Comparison of ENCODE assay signal across 8 cellular contexts in genomic region chr5:80960531-80961375, GRCh38. TPM values are rescaled to one million over a fixed set of nuclear protein-coding genes. Genes with fewer than 3 reads are reported as not detected.
DNase-seq lines count a peak whose midpoint lies in the region; ATAC-seq and TF ChIP-seq lines count a peak whose summit lies in the region.

No MANE protein-coding gene starts in this region.

- peak overlapping the region; percentile 96 for H2BK120ac ChIP-seq in trophoblast cell (ENCODE audit: insufficient read depth, low read length, poor library complexity)

- peak overlapping the region; percentile 65 for H2AFZ ChIP-seq in trophoblast cell (ENCODE audit: insufficient read depth, low read length, poor library complexity)

- peak overlapping the region; percentile 51 to 96 (median 95) for H3K27ac Mint-ChIP-seq in CD4-positive, CD25-positive, alpha-beta regulatory T cell
- H3K27ac Mint-ChIP-seq in activated naive CD4-positive, alpha-beta T cell treated with anti-CD3 and anti-CD28 coated beads, Interleukin-2, amount 10 ng/mL, durations not matched to agents 7 days and 5 days: peak overlapping the region; percentile 66

- peak overlapping the region; percentile 99 for H2BK5ac ChIP-seq in trophoblast cell (ENCODE audit: low read depth, low read length, poor library complexity)

- CTCF ChIA-PET in activated naive CD4-positive, alpha-beta T cell treated with anti-CD3 and anti-CD28 coated beads, Interleukin-2, amount 10 ng/mL, durations not matched to agents 7 days and 5 days (lab: Charles Lee): interaction anchor here (0.8 to 1.8 kb wide), 4 partner anchors 14 to 150 kb away, joined by 3 to 7 read pairs (median 4); no protein-coding TSS in a partner anchor

- TF ChIP-seq POLR2A in uterus (IDR thresholded peaks at IDR 0.05): no peak

- peak in 1 of 4 experiments; percentile 16 for TF ChIP-seq CTCF in uterus (IDR thresholded peaks at IDR 0.05)

- H3K23ac ChIP-seq in trophoblast cell (ENCODE audit: low read length): no peak overlapping the region

- ATAC-seq in CD4-positive, CD25-positive, alpha-beta regulatory T cell (ENCODE audit: low read depth in 2 of 2): peak; percentile 57 to 61
- ATAC-seq in left cardiac atrium (peak; percentile 75 to 79), GM18511 (IDR thresholded peaks at IDR 0.05; ENCODE audit: unreplicated experiment) (no peak)

- H3K4me1 Mint-ChIP-seq in CD4-positive, CD25-positive, alpha-beta regulatory T cell: peaks cover 19 to 53% (median 35%) of the 10 kb centered on the region in 4 donors
- H3K4me1 Mint-ChIP-seq in activated naive CD4-positive, alpha-beta T cell treated with anti-CD3 and anti-CD28 coated beads, Interleukin-2, amount 10 ng/mL, durations not matched to agents 7 days and 5 days: peaks cover 66% of the 10 kb centered on the region

- H3K36me3 Mint-ChIP-seq in CD4-positive, CD25-positive, alpha-beta regulatory T cell: no peaks in the 10 kb centered on the region
- H3K36me3 Mint-ChIP-seq in activated naive CD4-positive, alpha-beta T cell treated with anti-CD3 and anti-CD28 coated beads, Interleukin-2, amount 10 ng/mL, durations not matched to agents 7 days and 5 days: no peaks in the 10 kb centered on the region

- H3K4ac ChIP-seq in trophoblast cell (ENCODE audit: low read depth, low read length): peak overlapping the region; percentile 94

- H4K91ac ChIP-seq in trophoblast cell (ENCODE audit: low read depth, low read length): peak overlapping the region; percentile 100

- H3K4me2 ChIP-seq in trophoblast cell (ENCODE audit: low read length): peak overlapping the region; percentile 93

- H3K9ac ChIP-seq in trophoblast cell (ENCODE audit: low read length): peak overlapping the region; percentile 93

- WGBS in trophoblast cell (ENCODE audit: extremely low coverage, insufficient coverage, insufficient read length): no CpG with 5 or more reads among the region's 84 CpGs

- H2BK12ac ChIP-seq in trophoblast cell (ENCODE audit: low read length): peak overlapping the region; percentile 74

- peaks cover 40% of the 10 kb centered on the region for H3K27me3 ChIP-seq in CD4-positive, CD25-positive, alpha-beta regulatory T cell (ENCODE audit: control insufficient read depth, insufficient read depth, low read length)
- H3K27me3 ChIP-seq in trophoblast cell (ENCODE audit: insufficient read depth, low read length) (no peaks in the 10 kb centered on the region), uterus (no peaks in the 10 kb centered on the region)

- intact Hi-C loops in left cardiac atrium (cut with DNase I): no loop called here
- intact Hi-C loops in uterus (cut with DNase I; ENCODE audit: low total_unique reads): no loop called here

- no peaks in the 10 kb centered on the region for H3K36me3 ChIP-seq in CD4-positive, CD25-positive, alpha-beta regulatory T cell (ENCODE audit: control insufficient read depth, insufficient read depth, low read length)
- H3K36me3 ChIP-seq in trophoblast cell (ENCODE audit: control insufficient read depth in 1 of 2, insufficient read depth in 2 of 2, low read length in 2 of 2) (peaks cover 0 to 2% of the 10 kb centered on the region in 2 experiments), uterus (no peaks in the 10 kb centered on the region)

- H3K79me2 ChIP-seq in trophoblast cell (ENCODE audit: control insufficient read depth, insufficient read depth, low read length, poor library complexity): peaks cover 24% of the 10 kb centered on the region

- peak overlapping the region; percentile 99 for H3K14ac ChIP-seq in trophoblast cell (ENCODE audit: low read length)

- H3K9me3 Mint-ChIP-seq in CD4-positive, CD25-positive, alpha-beta regulatory T cell: peaks cover 0 to 1% (median 0%) of the 10 kb centered on the region in 7 donors
- no peaks in the 10 kb centered on the region for H3K9me3 Mint-ChIP-seq in activated naive CD4-positive, alpha-beta T cell treated with anti-CD3 and anti-CD28 coated beads, Interleukin-2, amount 10 ng/mL, durations not matched to agents 7 days and 5 days

- H3K9me3 ChIP-seq in CD4-positive, CD25-positive, alpha-beta regulatory T cell (ENCODE audit: control insufficient read depth in 2 of 2, low read length in 2 of 2): no peaks in the 10 kb centered on the region
- peaks cover 2% of the 10 kb centered on the region for H3K9me3 ChIP-seq in trophoblast cell (ENCODE audit: insufficient read depth, low read depth, low read length)
- no peaks in the 10 kb centered on the region for H3K9me3 ChIP-seq in uterus

- H4K8ac ChIP-seq in trophoblast cell (ENCODE audit: low read depth, low read length): peak overlapping the region; percentile 95

- peak overlapping the region; percentile 57 for H2AK5ac ChIP-seq in trophoblast cell (ENCODE audit: low read length)

- H4K12ac ChIP-seq in trophoblast cell (ENCODE audit: low read depth, low read length): peak overlapping the region; percentile 61

- H3K79me1 ChIP-seq in trophoblast cell (ENCODE audit: low read length): peaks cover 34% of the 10 kb centered on the region

- peak overlapping the region; percentile 46 for H3K4me3 ChIP-seq in CD4-positive, CD25-positive, alpha-beta regulatory T cell (ENCODE audit: low read depth, low read length)
- H3K4me3 ChIP-seq in trophoblast cell (ENCODE audit: low read depth, low read length): peak overlapping the region; percentile 99
- H3K4me3 ChIP-seq in uterus: peak overlapping the region; percentile 42 to 45

- peak overlapping the region; percentile 82 to 98 (median 91) for H3K4me3 Mint-ChIP-seq in CD4-positive, CD25-positive, alpha-beta regulatory T cell
- peak overlapping the region; percentile 81 for H3K4me3 Mint-ChIP-seq in activated naive CD4-positive, alpha-beta T cell treated with anti-CD3 and anti-CD28 coated beads, Interleukin-2, amount 10 ng/mL, durations not matched to agents 7 days and 5 days

- H3K27me3 Mint-ChIP-seq in CD4-positive, CD25-positive, alpha-beta regulatory T cell: peaks cover 60% of the 10 kb centered on the region
- H3K27me3 Mint-ChIP-seq in activated naive CD4-positive, alpha-beta T cell treated with anti-CD3 and anti-CD28 coated beads, Interleukin-2, amount 10 ng/mL, durations not matched to agents 7 days and 5 days: peaks cover 12% of the 10 kb centered on the region

- H3K18ac ChIP-seq in trophoblast cell (ENCODE audit: low read length): peak overlapping the region; percentile 100

- H3K4me1 ChIP-seq in CD4-positive, CD25-positive, alpha-beta regulatory T cell (ENCODE audit: control insufficient read depth, insufficient read depth, low read length, poor library complexity, severe bottlenecking): peaks cover 16% of the 10 kb centered on the region
- H3K4me1 ChIP-seq in trophoblast cell (ENCODE audit: control insufficient read depth in 1 of 2, insufficient read depth in 2 of 2, low read length in 2 of 2) (peaks cover 5 to 10% of the 10 kb centered on the region in 2 experiments), uterus (no peaks in the 10 kb centered on the region)

- DNase-seq in CD4-positive, CD25-positive, alpha-beta regulatory T cell: peak; percentile 29 to 63 (median 48)
- DNase-seq in NCI-H69 (lab: John Stamatoyannopoulos, UW) (peak; percentile 66), left cardiac atrium (peak; percentile 45), trophoblast cell (peak; percentile 29 to 61), uterus (peak in 1 of 2 donors; percentile 32), GOT3 (lab: John Stamatoyannopoulos, UW) (no peak)
- DNase-seq in activated naive CD4-positive, alpha-beta T cell treated with anti-CD3 and anti-CD28 coated beads, Interleukin-2, amount 10 ng/mL, durations not matched to agents 7 days and 5 days: peak; percentile 59

- peak overlapping the region; percentile 31 for H3K27ac ChIP-seq in CD4-positive, CD25-positive, alpha-beta regulatory T cell (ENCODE audit: insufficient read depth, low read length, poor library complexity, severe bottlenecking)
- peak overlapping the region; percentile 89 for H3K27ac ChIP-seq in trophoblast cell (ENCODE audit: low read depth, low read length)
- H3K27ac ChIP-seq in uterus: peak overlapping the region; percentile 72 to 84

RNA-seq across cellular contexts. Expression of gene RASGRF2, which starts 0.6 kb away (rescaled TPM):
- total RNA-seq in CD4-positive, CD25-positive, alpha-beta regulatory T cell: 10.3 TPM
- 1 to 10 TPM; 3.9 to 9.8 (median 6.7) TPM for polyA plus RNA-seq in CD4-positive, CD25-positive, alpha-beta regulatory T cell
- 10 to 100 TPM in 1 of 2 donors, 1 to 10 TPM in 1; 9.6 to 12.2 TPM for total RNA-seq in left cardiac atrium
- 93.8 and 95.6 TPM in 2 replicates for polyA plus RNA-seq in trophoblast cell (2013)
- total RNA-seq in uterus: 10 to 100 TPM in 3 of 4 donors, 1 to 10 TPM in 1; 3.3 to 26.4 (median 12.3) TPM

Comparison
In these comparisons a context has a peak if more than half of its experiments do, and no peak if none do; other contexts are left out.
1. H3K27ac ChIP-seq: peak in every context shown above with its lines; median percentile 89 in trophoblast cell; 78 in uterus; 31 in CD4-positive, CD25-positive, alpha-beta regulatory T cell.
2. H3K4me3 ChIP-seq: peak in every context shown above with its lines; median percentile 99 in trophoblast cell; 46 in CD4-positive, CD25-positive, alpha-beta regulatory T cell; 44 in uterus.